In genomic region chr9:121688681-121689080, GRCh38 we compare ENCODE assay signal across 15 cellular contexts. TPM values are rescaled to one million over a fixed set of nuclear protein-coding genes. Genes with fewer than 3 reads are reported as not detected.
DNase-seq lines count a peak whose midpoint lies in the region; ATAC-seq and TF ChIP-seq lines count a peak whose summit lies in the region.
"Had no signal": no experiment of that assay in that cellular context is flagged by ENCODE, and none has a peak within 500 bp of the region (broad histone marks: within the 10 kb centered on the region; RNA-seq: fewer than 3 reads in every experiment).

No MANE protein-coding gene starts in this region.

- H3K27ac Mint-ChIP-seq in neural progenitor cell, result peak overlapping the region; percentile 1
- H3K27ac Mint-ChIP-seq: CD4-positive, alpha-beta T cell had no signal

- H3K4me1 ChIP-seq in left ventricle myocardium inferior (peaks cover 83% of the 10 kb centered on the region), neural progenitor cell (peaks cover 17% of the 10 kb centered on the region), uterus (peaks cover 4 to 8% of the 10 kb centered on the region in 2 donors)
- H3K4me1 ChIP-seq: HAP-1 had no signal

- H3K4me2 ChIP-seq in neural progenitor cell, result no peak overlapping the region
- H3K4me2 ChIP-seq: A549 had no signal

- H3K36me3 Mint-ChIP-seq in neural progenitor cell, result peaks cover 2% of the 10 kb centered on the region

- no peak overlapping the region for H3K4me3 Mint-ChIP-seq in neural progenitor cell
- H3K4me3 Mint-ChIP-seq: CD4-positive, alpha-beta T cell had no signal

- H3K4me1 Mint-ChIP-seq in neural progenitor cell, result peaks cover 54% of the 10 kb centered on the region

- ATAC-seq in left ventricle myocardium superior, result no peak
- ATAC-seq: A549 had no signal

- H3K4me3 ChIP-seq in left ventricle myocardium inferior (no peak overlapping the region), neural progenitor cell (no peak overlapping the region), uterus (no peak overlapping the region)
- H3K4me3 ChIP-seq: A549, GM23248, HAP-1 had no signal

- H3K27ac ChIP-seq in left ventricle myocardium inferior (replicated peaks) (no peak overlapping the region), neural progenitor cell (no peak overlapping the region), uterus (peak overlapping the region; percentile 22 to 65)
- H3K27ac ChIP-seq: 22Rv1, A549, C4-2B, GM23248 had no signal

- H3K79me2 ChIP-seq in neural progenitor cell (ENCODE audit: low read depth), result peaks cover 5% of the 10 kb centered on the region

- DNase-seq in left ventricle myocardium inferior (peak; percentile 8), left ventricle myocardium superior (no peak), neural progenitor cell (ENCODE audit: low spot score) (no peak), uterus (no peak), NCI-H1694 treated with DMSO at 0.1 percent for 48 hours (lab: John Stamatoyannopoulos, UW) (no peak), midbrain (lab: John Stamatoyannopoulos, UW) (no peak), cerebellar cortex (ENCODE audit: low spot score) (no peak)
- DNase-seq: AML-193; Caco-2; CD4-positive, alpha-beta T cell; GM23248 had no signal

- TF ChIP-seq POLR2A in uterus (IDR thresholded peaks at IDR 0.05), result no peak

- H4K20me1 ChIP-seq in neural progenitor cell (ENCODE audit: low read depth), result peaks cover 100% of the 10 kb centered on the region

- H3K9ac ChIP-seq in neural progenitor cell, result no peak overlapping the region
- H3K9ac ChIP-seq: GM23248 had no signal

- H3K9me3 Mint-ChIP-seq in neural progenitor cell, result no peaks in the 10 kb centered on the region
- H3K9me3 Mint-ChIP-seq: CD4-positive, alpha-beta T cell had no signal

- peaks cover 22% of the 10 kb centered on the region for H3F3A ChIP-seq in neural progenitor cell (ENCODE audit: low read depth)

- no peaks in the 10 kb centered on the region for H3K27me3 ChIP-seq in left ventricle myocardium inferior (ENCODE audit: low read depth)
- no peaks in the 10 kb centered on the region for H3K27me3 ChIP-seq in neural progenitor cell
- H3K27me3 ChIP-seq in uterus, result no peaks in the 10 kb centered on the region

- peaks cover 5% of the 10 kb centered on the region for H3K27me3 Mint-ChIP-seq in neural progenitor cell (ENCODE audit: insufficient read depth, low read depth)

- intact Hi-C loops in left ventricle myocardium inferior (cut with micrococcal nuclease), result loop anchor here (5.0 kb wide), 1 partner anchor 304 kb away; no protein-coding TSS in a partner anchor
- intact Hi-C loops in left ventricle myocardium superior (cut with micrococcal nuclease), result loop anchor here (10.0 kb wide), 2 partner anchors 54 to 306 kb away; no protein-coding TSS in a partner anchor
- intact Hi-C loops in uterus (cut with DNase I; ENCODE audit: low total_unique reads), result loop anchor here (5.0 to 10.0 kb wide), 2 partner anchors 134 to 304 kb away; no protein-coding TSS in a partner anchor

- H3K9me3 ChIP-seq in left ventricle myocardium inferior (replicated peaks) (no peaks in the 10 kb centered on the region), neural progenitor cell (ENCODE audit: low read depth) (no peaks in the 10 kb centered on the region), uterus (no peaks in the 10 kb centered on the region)
- H3K9me3 ChIP-seq: A549, Caco-2, HAP-1 had no signal

- TF ChIP-seq CTCF in left ventricle myocardium inferior (IDR thresholded peaks at IDR 0.05; ENCODE audit: borderline replicate concordance) (no peak), neural progenitor cell (IDR thresholded peaks at IDR 0.05) (no peak), uterus (IDR thresholded peaks at IDR 0.05) (no peak)

- H3K36me3 ChIP-seq in left ventricle myocardium inferior (no peaks in the 10 kb centered on the region), neural progenitor cell (no peaks in the 10 kb centered on the region), uterus (no peaks in the 10 kb centered on the region)
- H3K36me3 ChIP-seq: HAP-1 had no signal

- no peak overlapping the region for H2AFZ ChIP-seq in neural progenitor cell (replicated peaks)
- H2AFZ ChIP-seq: GM23248 had no signal

RNA-seq across cellular contexts. Expression of gene DAB2IP, which starts 37.2 kb away (rescaled TPM):
- total RNA-seq in left ventricle myocardium inferior (50.7 TPM), left ventricle myocardium superior (54.8 TPM), neural progenitor cell (ENCODE audit: low replicate concordance) (24.3 and 41.7 TPM in 2 replicates), uterus (100 to 1,000 TPM in 1 of 4 donors, 10 to 100 TPM in 3; 22.0 to 139 (median 31.6) TPM)

Comparison
In these comparisons a context has a peak if more than half of its experiments do, and no peak if none do; other contexts are left out.
1. H3K27ac ChIP-seq: peak in uterus (2 of 2); none in left ventricle myocardium inferior (single experiment) and neural progenitor cell (single experiment).